ENCODE assay signal across 8 cellular contexts in genomic region chr7:98283887-98284222, GRCh38. TPM values are rescaled to one million over a fixed set of nuclear protein-coding genes. Genes with fewer than 3 reads are reported as not detected.
DNase-seq lines count a peak whose midpoint lies in the region; ATAC-seq and TF ChIP-seq lines count a peak whose summit lies in the region.

No MANE protein-coding gene starts in this region.

- H3K27me3 ChIP-seq in right cardiac atrium (ENCODE audit: control insufficient read depth, insufficient read depth) (no peaks in the 10 kb centered on the region), endodermal cell (ENCODE audit: control insufficient read depth, insufficient read depth, low read length, poor library complexity, severe bottlenecking) (no peaks in the 10 kb centered on the region), uterus (no peaks in the 10 kb centered on the region)

- H3K4me1 ChIP-seq in right cardiac atrium (ENCODE audit: control insufficient read depth, insufficient read depth, low read length) (peaks cover 17% of the 10 kb centered on the region), endodermal cell (ENCODE audit: control insufficient read depth, insufficient read depth, low read length) (no peaks in the 10 kb centered on the region), uterus (peaks cover 15 to 53% of the 10 kb centered on the region in 2 donors)

- no peak for TF ChIP-seq POLR2A in uterus (IDR thresholded peaks at IDR 0.05)

- peaks cover 9% of the 10 kb centered on the region for H3K36me3 Mint-ChIP-seq in endodermal cell (ENCODE audit: low read depth)
- H3K36me3 Mint-ChIP-seq in nephron (ENCODE audit: low read depth), result peaks cover 8% of the 10 kb centered on the region
- peaks cover 16% of the 10 kb centered on the region for H3K36me3 Mint-ChIP-seq in activated T-helper 2 cell treated with anti-CD3 and anti-CD28 coated beads, Interferon-gamma antibody, Interleukin-2, Interleukin-4, amounts not matched to agents 10 μg/mL and 5 μg/mL and 100 μg/mL, durations not matched to agents 14 hours and 24 hours and 36 hours (ENCODE audit: low read depth)

- intact Hi-C loops in right cardiac atrium (cut with DNase I), result no loop called here
- intact Hi-C loops in cardiac septum (cut with DNase I), result no loop called here
- intact Hi-C loops in uterus (cut with DNase I; ENCODE audit: low total_unique reads), result no loop called here
- intact Hi-C loops in activated T-helper 2 cell treated with anti-CD3 and anti-CD28 coated beads, Interferon-gamma antibody, Interleukin-2, Interleukin-4, amounts not matched to agents 10 μg/mL and 5 μg/mL and 100 μg/mL, durations not matched to agents 14 hours and 24 hours and 36 hours (cut with micrococcal nuclease), result loop anchor here (5.0 to 10.0 kb wide), 2 partner anchors 118 to 179 kb away; partner anchors contain the start of genes BAIAP2L1 and LMTK2

- H3K9ac ChIP-seq in endodermal cell (ENCODE audit: extremely low read depth, low read length, poor library complexity, severe bottlenecking), result no peak overlapping the region

- H3K9me3 ChIP-seq in right cardiac atrium (ENCODE audit: control insufficient read depth, low read length) (no peaks in the 10 kb centered on the region), endodermal cell (ENCODE audit: control insufficient read depth, low read length) (no peaks in the 10 kb centered on the region), uterus (no peaks in the 10 kb centered on the region)

- H3K27ac Mint-ChIP-seq in endodermal cell, result no peak overlapping the region
- H3K27ac Mint-ChIP-seq in nephron, result no peak overlapping the region
- no peak overlapping the region for H3K27ac Mint-ChIP-seq in activated T-helper 2 cell treated with anti-CD3 and anti-CD28 coated beads, Interferon-gamma antibody, Interleukin-2, Interleukin-4, amounts not matched to agents 10 μg/mL and 5 μg/mL and 100 μg/mL, durations not matched to agents 14 hours and 24 hours and 36 hours

- WGBS in right cardiac atrium, result 49% methylated on average over 8 of the region's 8 CpGs
- 95 to 100% methylated on average over 5 to 8 of the region's 8 CpGs for WGBS in endodermal cell (ENCODE audit: insufficient coverage in 1 of 2, insufficient read length in 1 of 2), 2 experiments

- H3K36me3 ChIP-seq in endodermal cell (ENCODE audit: control insufficient read depth, insufficient read depth, low read length), result peaks cover 7% of the 10 kb centered on the region
- no peaks in the 10 kb centered on the region for H3K36me3 ChIP-seq in uterus

- H3K9me3 Mint-ChIP-seq in endodermal cell, result no peaks in the 10 kb centered on the region
- no peaks in the 10 kb centered on the region for H3K9me3 Mint-ChIP-seq in nephron
- H3K9me3 Mint-ChIP-seq in activated T-helper 2 cell treated with anti-CD3 and anti-CD28 coated beads, Interferon-gamma antibody, Interleukin-2, Interleukin-4, amounts not matched to agents 10 μg/mL and 5 μg/mL and 100 μg/mL, durations not matched to agents 14 hours and 24 hours and 36 hours, result no peaks in the 10 kb centered on the region

- H3K4me3 ChIP-seq in right cardiac atrium (ENCODE audit: low read length), result peak overlapping the region; percentile 92
- peak overlapping the region; percentile 88 for H3K4me3 ChIP-seq in endodermal cell (ENCODE audit: low read length)
- peak overlapping the region; percentile 91 to 92 for H3K4me3 ChIP-seq in uterus

- ATAC-seq in right cardiac atrium (peak in 1 of 2 donors; percentile 0), GM19395 (IDR thresholded peaks at IDR 0.05; ENCODE audit: unreplicated experiment) (no peak), GM19452 (IDR thresholded peaks at IDR 0.05; ENCODE audit: unreplicated experiment) (no peak)

- DNase-seq in right cardiac atrium (peak in 2 of 3 donors; percentile 63 to 64), cardiac septum (ENCODE audit: low spot score) (no peak), endodermal cell (no peak), uterus (no peak)
- DNase-seq in activated T-helper 2 cell treated with anti-CD3 and anti-CD28 coated beads, Interferon-gamma antibody, Interleukin-2, Interleukin-4, amounts not matched to agents 10 μg/mL and 5 μg/mL and 100 μg/mL, durations not matched to agents 14 hours and 24 hours and 36 hours (ENCODE audit: low spot score), result no peak

- no peak for TF ChIP-seq CTCF in endodermal cell (conservative IDR thresholded peaks at IDR 0.05)
- no peak for TF ChIP-seq CTCF in nephron (IDR thresholded peaks at IDR 0.05; ENCODE audit: unreplicated experiment in 3 of 3)
- no peak for TF ChIP-seq CTCF in uterus (IDR thresholded peaks at IDR 0.05)

- H3K27ac ChIP-seq in right cardiac atrium (ENCODE audit: low read length) (peak overlapping the region; percentile 9), endodermal cell (ENCODE audit: low read depth, low read length) (no peak overlapping the region), uterus (peak overlapping the region; percentile 92 to 98)

- peaks cover 25% of the 10 kb centered on the region for H3K4me1 Mint-ChIP-seq in endodermal cell
- H3K4me1 Mint-ChIP-seq in nephron, result peaks cover 25% of the 10 kb centered on the region
- peaks cover 13% of the 10 kb centered on the region for H3K4me1 Mint-ChIP-seq in activated T-helper 2 cell treated with anti-CD3 and anti-CD28 coated beads, Interferon-gamma antibody, Interleukin-2, Interleukin-4, amounts not matched to agents 10 μg/mL and 5 μg/mL and 100 μg/mL, durations not matched to agents 14 hours and 24 hours and 36 hours (ENCODE audit: low read depth)

- no peaks in the 10 kb centered on the region for H3K27me3 Mint-ChIP-seq in endodermal cell (ENCODE audit: insufficient read depth)
- no peaks in the 10 kb centered on the region for H3K27me3 Mint-ChIP-seq in nephron (ENCODE audit: low read depth)
- no peaks in the 10 kb centered on the region for H3K27me3 Mint-ChIP-seq in activated T-helper 2 cell treated with anti-CD3 and anti-CD28 coated beads, Interferon-gamma antibody, Interleukin-2, Interleukin-4, amounts not matched to agents 10 μg/mL and 5 μg/mL and 100 μg/mL, durations not matched to agents 14 hours and 24 hours and 36 hours (ENCODE audit: low read depth)

- peak overlapping the region; percentile 84 for H3K4me3 Mint-ChIP-seq in endodermal cell
- peak overlapping the region; percentile 77 to 91 (median 82) for H3K4me3 Mint-ChIP-seq in nephron
- no peak overlapping the region for H3K4me3 Mint-ChIP-seq in activated T-helper 2 cell treated with anti-CD3 and anti-CD28 coated beads, Interferon-gamma antibody, Interleukin-2, Interleukin-4, amounts not matched to agents 10 μg/mL and 5 μg/mL and 100 μg/mL, durations not matched to agents 14 hours and 24 hours and 36 hours (ENCODE audit: low read depth)

RNA-seq across cellular contexts. Expression of gene BRI3, which starts 2.4 kb away (rescaled TPM):
- total RNA-seq in right cardiac atrium (100 to 1,000 TPM; 156 to 203 (median 187) TPM), cardiac septum (162 TPM), endodermal cell (100 to 1,000 TPM; 130 to 152 TPM), uterus (100 to 1,000 TPM in 1 of 4 donors, 10 to 100 TPM in 2, 1 to 10 TPM in 1; 8.5 to 161 (median 28.1) TPM)
- polyA plus RNA-seq in right cardiac atrium, result 209 TPM
- 158 TPM for polyA plus RNA-seq in endodermal cell (2013, experiment 1 of 2)
- polyA plus RNA-seq in endodermal cell (2013, experiment 2 of 2), result 139 TPM
- total RNA-seq in activated T-helper 2 cell treated with anti-CD3 and anti-CD28 coated beads, Interferon-gamma antibody, Interleukin-2, Interleukin-4, amounts not matched to agents 10 μg/mL and 5 μg/mL and 100 μg/mL, durations not matched to agents 14 hours and 24 hours and 36 hours, result 63.6 and 67.6 TPM in 2 replicates

RNA-seq across cellular contexts. Expression of gene TECPR1, which starts 31.8 kb away (rescaled TPM):
- total RNA-seq in right cardiac atrium, result 10 to 100 TPM; 20.9 to 25.5 (median 25.1) TPM
- polyA plus RNA-seq in right cardiac atrium, result 10.5 TPM
- 16.6 TPM for total RNA-seq in cardiac septum
- 10 to 100 TPM; 27.2 to 32.0 TPM for total RNA-seq in endodermal cell
- polyA plus RNA-seq in endodermal cell (2013, experiment 1 of 2), result 18.7 TPM
- polyA plus RNA-seq in endodermal cell (2013, experiment 2 of 2), result 19.2 TPM
- 10 to 100 TPM in 2 of 4 donors, 1 to 10 TPM in 2; 3.1 to 52.6 (median 16.7) TPM for total RNA-seq in uterus
- total RNA-seq in activated T-helper 2 cell treated with anti-CD3 and anti-CD28 coated beads, Interferon-gamma antibody, Interleukin-2, Interleukin-4, amounts not matched to agents 10 μg/mL and 5 μg/mL and 100 μg/mL, durations not matched to agents 14 hours and 24 hours and 36 hours, result 45.4 and 45.8 TPM in 2 replicates

Comparison
In these comparisons a context has a peak if more than half of its experiments do, and no peak if none do; other contexts are left out.
1. DNase-seq: peak in right cardiac atrium (2 of 3); none in cardiac septum (single experiment), endodermal cell (single experiment), uterus (0 of 2) and activated T-helper 2 cell treated with anti-CD3 and anti-CD28 coated beads, Interferon-gamma antibody, Interleukin-2, Interleukin-4, amounts not matched to agents 10 μg/mL and 5 μg/mL and 100 μg/mL, durations not matched to agents 14 hours and 24 hours and 36 hours (single experiment).
2. Peak in every context shown above with its lines, with median percentiles within 50 percentile points of each other: H3K4me3 ChIP-seq.